26 cellular contexts compared by ENCODE assay signal in the genomic region with DNA sequence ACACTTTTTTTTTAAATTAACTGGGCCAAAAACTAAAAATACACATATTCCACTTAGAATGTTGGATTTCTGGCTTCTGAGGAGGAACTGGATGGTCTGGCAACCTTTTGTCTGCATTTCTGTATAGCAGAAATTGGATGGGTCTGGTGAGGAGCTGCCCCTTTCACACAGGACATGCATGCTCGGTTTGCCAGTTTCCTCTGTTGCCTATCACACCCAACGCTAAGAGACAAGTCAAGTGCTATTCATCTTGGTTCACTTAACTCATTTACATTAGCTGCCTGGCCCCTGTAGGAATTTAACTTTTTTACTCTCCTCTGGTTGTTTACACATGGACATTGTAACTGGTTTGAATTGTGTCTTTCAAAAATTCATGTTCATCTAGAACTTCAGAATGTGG.
DNase-seq lines count a peak whose midpoint lies in the region; ATAC-seq, FAIRE-seq and TF ChIP-seq lines count a peak whose summit lies in the region.
"Had no signal": no experiment of that assay in that cellular context is flagged by ENCODE, and none has a peak within 500 bp of the region (broad histone marks: within the 10 kb centered on the region; RNA-seq: fewer than 3 reads in every experiment).

No MANE protein-coding gene starts in this region.

- TF ChIP-seq CTCF in GM23338 (conservative IDR thresholded peaks at IDR 0.05; ENCODE audit: low read depth in 2 of 2) (no peak), nephron progenitor cell (IDR thresholded peaks at IDR 0.05) (no peak), GM10266 (IDR thresholded peaks at IDR 0.05; ENCODE audit: control insufficient read depth, insufficient read depth, low read depth, missing control alignments) (no peak), kidney (IDR thresholded peaks at IDR 0.05; ENCODE audit: borderline replicate concordance, extremely low read depth, insufficient read depth) (no peak)

- H3K36me3 Mint-ChIP-seq in GM23338 (ENCODE audit: low read depth) (no peaks in the 10 kb centered on the region), immature natural killer cell (peaks cover 0 to 11% (median 5%) of the 10 kb centered on the region in 3 donors), nephron progenitor cell (ENCODE audit: low read depth) (no peaks in the 10 kb centered on the region)
- no peaks in the 10 kb centered on the region for H3K36me3 Mint-ChIP-seq in natural killer cell treated with Interleukin-12 subunit alpha and Interleukin-12 subunit beta and Interleukin-15 and Interleukin-18, amount 100 ng/mL, for 72 hours
- H3K36me3 Mint-ChIP-seq: CD14-positive monocyte; CD4-positive, alpha-beta memory T cell; CD4-positive, CD25-positive, alpha-beta regulatory T cell; CD8-positive, alpha-beta memory T cell had no signal

- H2AFZ ChIP-seq in GM23338, result peak overlapping the region; percentile 56; the same call in 1 of the 2 replicates

- intact Hi-C loops in kidney (cut with DNase I), result no loop called here

- H3K9me3 Mint-ChIP-seq in GM23338 (no peaks in the 10 kb centered on the region), immature natural killer cell (peaks cover 0 to 12% (median 2%) of the 10 kb centered on the region in 6 donors), nephron progenitor cell (no peaks in the 10 kb centered on the region)
- peaks cover 10% of the 10 kb centered on the region for H3K9me3 Mint-ChIP-seq in natural killer cell treated with Interleukin-12 subunit alpha and Interleukin-12 subunit beta and Interleukin-15 and Interleukin-18, amount 100 ng/mL, for 72 hours

- H3K27ac Mint-ChIP-seq in GM23338 (no peak overlapping the region), immature natural killer cell (peak overlapping the region; percentile 89 to 97 (median 94)), nephron progenitor cell (no peak overlapping the region)
- H3K27ac Mint-ChIP-seq in natural killer cell treated with Interleukin-12 subunit alpha and Interleukin-12 subunit beta and Interleukin-15 and Interleukin-18, amount 100 ng/mL, for 72 hours, result peak overlapping the region; percentile 48 to 87
- H3K27ac Mint-ChIP-seq: CD14-positive monocyte; CD4-positive, alpha-beta memory T cell; CD4-positive, CD25-positive, alpha-beta regulatory T cell; CD8-positive, alpha-beta memory T cell had no signal

- no peak overlapping the region for H3K9ac ChIP-seq in kidney (ENCODE audit: low read length in 2 of 2)
- H3K9ac ChIP-seq: BLaER1 had no signal

- H3K36me3 ChIP-seq in GM23338 (ENCODE audit: insufficient read depth), result no peaks in the 10 kb centered on the region
- no peaks in the 10 kb centered on the region for H3K36me3 ChIP-seq in kidney (ENCODE audit: control insufficient read depth in 1 of 2, insufficient read depth in 2 of 2, low read length in 2 of 2)
- H3K36me3 ChIP-seq: BE2C, BLaER1 had no signal

- H3K9me3 ChIP-seq in kidney (ENCODE audit: control insufficient read depth in 1 of 2, low read length in 2 of 2), result no peaks in the 10 kb centered on the region
- H3K9me3 ChIP-seq: BE2C, BLaER1 had no signal

- no peaks in the 10 kb centered on the region for H4K20me1 ChIP-seq in GM23338 (replicated peaks; ENCODE audit: insufficient read depth)
- H4K20me1 ChIP-seq: BLaER1 had no signal

- DNase-seq in GM23338 (ENCODE audit: low spot score) (no peak), immature natural killer cell (peak; percentile 43 to 56 (median 54)), nephron progenitor cell (no peak), GM10266 (ENCODE audit: extremely low spot score) (no peak), kidney (no peak)
- no peak for DNase-seq in natural killer cell treated with Interleukin-12 subunit alpha and Interleukin-12 subunit beta and Interleukin-15 and Interleukin-18, amount 100 ng/mL, for 72 hours (ENCODE audit: low spot score)
- DNase-seq: 8988T; ACHN; BE2C; C1 segment of cervical spinal cord; CD4-positive, alpha-beta memory T cell; CD4-positive, CD25-positive, alpha-beta regulatory T cell; CD8-positive, alpha-beta memory T cell; COR-L47; DMS 273 treated with DMSO at 0.1 percent for 48 hours; DMS153; DMS53; DMS79; DND-41; EL; GDM1 had no signal

- no peaks in the 10 kb centered on the region for H3K27me3 Mint-ChIP-seq in GM23338 (ENCODE audit: insufficient read depth, low read depth, poor library complexity)
- no peaks in the 10 kb centered on the region for H3K27me3 Mint-ChIP-seq in immature natural killer cell (ENCODE audit: low read depth in 3 of 3)
- H3K27me3 Mint-ChIP-seq in natural killer cell treated with Interleukin-12 subunit alpha and Interleukin-12 subunit beta and Interleukin-15 and Interleukin-18, amount 100 ng/mL, for 72 hours, result no peaks in the 10 kb centered on the region
- H3K27me3 Mint-ChIP-seq in nephron progenitor cell (ENCODE audit: low read depth, poor library complexity), result peaks cover 4% of the 10 kb centered on the region
- H3K27me3 Mint-ChIP-seq: CD4-positive, alpha-beta memory T cell; CD4-positive, CD25-positive, alpha-beta regulatory T cell; CD8-positive, alpha-beta memory T cell had no signal

- H3K27ac ChIP-seq in GM23338 (ENCODE audit: low read depth), result no peak overlapping the region
- no peak overlapping the region for H3K27ac ChIP-seq in kidney (ENCODE audit: low read depth in 2 of 2, low read length in 2 of 2)
- H3K27ac ChIP-seq: BLaER1 had no signal

- ATAC-seq in GM23338, result no peak
- no peak for ATAC-seq in natural killer cell treated with Interleukin-12 subunit alpha and Interleukin-12 subunit beta and Interleukin-15 and Interleukin-18, amount 100 ng/mL, for 72 hours

- 0 out of 2 replicates have a peak, but pooled peaks cover 7% of the 10 kb centered on the region for H3K9me2 ChIP-seq in GM23338 (ENCODE audit: insufficient read depth)

- H3K27me3 ChIP-seq in GM23338 (ENCODE audit: insufficient read depth), result no peaks in the 10 kb centered on the region
- H3K27me3 ChIP-seq: BE2C, BLaER1 had no signal

- no peaks in the 10 kb centered on the region for H3K79me2 ChIP-seq in GM23338 (replicated peaks; ENCODE audit: insufficient read depth)

- FAIRE-seq in kidney (lab: Jason Lieb, UNC), result no peak
- FAIRE-seq: A204.1, GM12891, GM19239 had no signal

- no peak overlapping the region for H3K4me3 ChIP-seq in GM23338
- no peak overlapping the region for H3K4me3 ChIP-seq in kidney (ENCODE audit: low read length in 2 of 2)
- H3K4me3 ChIP-seq: BLaER1 had no signal

- no peak overlapping the region for H3K4me2 ChIP-seq in GM23338
- H3K4me2 ChIP-seq: BLaER1 had no signal

- H3K4me1 Mint-ChIP-seq in GM23338 (no peaks in the 10 kb centered on the region), immature natural killer cell (peaks cover 48 to 57% of the 10 kb centered on the region in 2 donors), nephron progenitor cell (no peaks in the 10 kb centered on the region)
- H3K4me1 Mint-ChIP-seq in natural killer cell treated with Interleukin-12 subunit alpha and Interleukin-12 subunit beta and Interleukin-15 and Interleukin-18, amount 100 ng/mL, for 72 hours (ENCODE audit: low read depth in 2 of 2), result peaks cover 31% of the 10 kb centered on the region in 2 donors
- H3K4me1 Mint-ChIP-seq: CD14-positive monocyte; CD4-positive, CD25-positive, alpha-beta regulatory T cell had no signal

- H3K4me3 Mint-ChIP-seq in GM23338 (no peak overlapping the region), immature natural killer cell (peak overlapping the region; percentile 63 to 81 (median 79)), nephron progenitor cell (no peak overlapping the region)
- H3K4me3 Mint-ChIP-seq in natural killer cell treated with Interleukin-12 subunit alpha and Interleukin-12 subunit beta and Interleukin-15 and Interleukin-18, amount 100 ng/mL, for 72 hours, result peak overlapping the region; percentile 9
- H3K4me3 Mint-ChIP-seq: CD14-positive monocyte; CD4-positive, alpha-beta memory T cell; CD4-positive, CD25-positive, alpha-beta regulatory T cell had no signal

- no peaks in the 10 kb centered on the region for H3F3A ChIP-seq in GM23338 (replicated peaks; ENCODE audit: low read depth)

- H3K4me1 ChIP-seq in GM23338 (ENCODE audit: insufficient read depth) (no peaks in the 10 kb centered on the region), kidney (ENCODE audit: control insufficient read depth in 1 of 2, insufficient read depth in 1 of 2, low read depth in 1 of 2, low read length in 2 of 2) (no peaks in the 10 kb centered on the region)

TF ChIP-seq in GM23338, 12 proteins besides CTCF, POLR2A, EP300 and RAD21 (continues in another document):
- TF ChIP-seq, protein P1, sequence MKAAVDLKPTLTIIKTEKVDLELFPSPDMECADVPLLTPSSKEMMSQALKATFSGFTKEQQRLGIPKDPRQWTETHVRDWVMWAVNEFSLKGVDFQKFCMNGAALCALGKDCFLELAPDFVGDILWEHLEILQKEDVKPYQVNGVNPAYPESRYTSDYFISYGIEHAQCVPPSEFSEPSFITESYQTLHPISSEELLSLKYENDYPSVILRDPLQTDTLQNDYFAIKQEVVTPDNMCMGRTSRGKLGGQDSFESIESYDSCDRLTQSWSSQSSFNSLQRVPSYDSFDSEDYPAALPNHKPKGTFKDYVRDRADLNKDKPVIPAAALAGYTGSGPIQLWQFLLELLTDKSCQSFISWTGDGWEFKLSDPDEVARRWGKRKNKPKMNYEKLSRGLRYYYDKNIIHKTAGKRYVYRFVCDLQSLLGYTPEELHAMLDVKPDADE (IDR thresholded peaks at IDR 0.05), result no peak
- TF ChIP-seq EZH2phosphoT487 (IDR thresholded peaks at IDR 0.05; ENCODE audit: unreplicated experiment) (no peak), CREB1 (CRISPR knock-in tag; IDR thresholded peaks at IDR 0.05; ENCODE audit: low read depth) (no peak), ZNF114 (CRISPR knock-in tag; IDR thresholded peaks at IDR 0.05) (no peak), JUNB (IDR thresholded peaks at IDR 0.05; ENCODE audit: unreplicated experiment) (no peak), ZNF331 (CRISPR knock-in tag; IDR thresholded peaks at IDR 0.05; ENCODE audit: low read depth) (no peak), POLR2AphosphoS5 (IDR thresholded peaks at IDR 0.05; ENCODE audit: low read depth) (no peak)

Comparison
In these comparisons a context has a peak if more than half of its experiments do, and no peak if none do; other contexts are left out.
1. DNase-seq: peak in immature natural killer cell (3 of 3); none in GM23338 (single experiment), natural killer cell treated with Interleukin-12 subunit alpha and Interleukin-12 subunit beta and Interleukin-15 and Interleukin-18, amount 100 ng/mL, for 72 hours (single experiment), nephron progenitor cell (single experiment), GM10266 (single experiment) and kidney (single experiment).
2. H3K27ac Mint-ChIP-seq: peak in immature natural killer cell (6 of 6) and natural killer cell treated with Interleukin-12 subunit alpha and Interleukin-12 subunit beta and Interleukin-15 and Interleukin-18, amount 100 ng/mL, for 72 hours (2 of 2); none in GM23338 (single experiment) and nephron progenitor cell (single experiment).
3. H3K4me3 Mint-ChIP-seq: peak in immature natural killer cell (5 of 5) and natural killer cell treated with Interleukin-12 subunit alpha and Interleukin-12 subunit beta and Interleukin-15 and Interleukin-18, amount 100 ng/mL, for 72 hours (single experiment); none in GM23338 (single experiment) and nephron progenitor cell (single experiment).